8 cellular contexts compared by ENCODE assay signal in the genomic region with DNA sequence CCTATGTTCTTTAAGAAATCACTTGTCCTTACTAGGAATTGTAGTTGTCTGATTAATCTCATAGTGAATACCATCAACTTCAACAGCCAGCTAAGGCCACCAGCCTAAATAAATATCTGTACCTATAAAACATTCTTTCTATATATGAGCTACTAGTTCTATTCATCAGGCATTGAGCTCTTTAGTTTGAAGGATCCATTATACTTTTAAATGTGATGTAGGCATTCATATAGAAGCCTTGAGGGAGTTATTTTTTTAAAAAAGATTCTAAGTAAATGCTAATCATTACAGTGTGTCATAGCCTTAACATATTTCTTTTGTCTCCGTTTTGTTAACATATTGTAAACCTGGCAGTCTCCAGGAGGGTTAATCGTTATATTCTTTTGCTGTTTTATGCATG.
"Had no signal": no experiment of that assay in that cellular context is flagged by ENCODE, and none has a peak within 500 bp of the region (broad histone marks: within the 10 kb centered on the region; RNA-seq: fewer than 3 reads in every experiment).

No MANE protein-coding gene starts in this region.

- ATAC-seq: HCT116 had no signal

- H3K36me3 ChIP-seq: HAP-1 had no signal

- H3K27ac Mint-ChIP-seq: H9, HFFc6 had no signal

- H3K4me3 ChIP-seq: GM23248, HAP-1 had no signal

- DNase-seq: GM23248, GOT3, H7, H9, HCEC 1CT, HFFc6 had no signal

- H3K9ac ChIP-seq: GM23248 had no signal

- H2AFZ ChIP-seq: GM23248 had no signal

- H3K9me3 ChIP-seq: HAP-1 had no signal

- H3K4me3 Mint-ChIP-seq: H9, HFFc6 had no signal

- H3K4me1 Mint-ChIP-seq: H9 had no signal

- H3K27ac ChIP-seq: GM23248 had no signal
